ENCODE assay signal across 24 cellular contexts in the genomic region with DNA sequence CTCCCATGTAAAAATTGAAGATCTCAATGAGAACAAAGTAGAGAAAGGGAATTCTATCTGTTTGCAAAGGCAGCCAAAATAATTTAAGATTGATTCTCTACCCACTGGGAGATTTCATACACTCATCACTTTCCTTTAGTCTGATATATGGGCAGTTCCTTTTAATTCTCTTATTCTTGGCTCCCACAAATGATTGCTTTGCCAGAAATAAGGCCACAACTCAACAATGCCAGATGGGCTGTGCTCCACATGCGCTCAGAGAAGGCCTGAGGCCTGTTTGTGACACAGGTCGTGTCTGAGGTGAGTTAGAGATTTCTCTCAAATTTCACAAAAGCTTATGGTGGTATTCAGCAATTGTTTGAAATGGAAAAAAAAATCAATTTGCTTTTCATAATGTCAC.
"Had no signal": no experiment of that assay in that cellular context is flagged by ENCODE, and none has a peak within 500 bp of the region (broad histone marks: within the 10 kb centered on the region; RNA-seq: fewer than 3 reads in every experiment).

No MANE protein-coding gene starts in this region.

- H3K27ac Mint-ChIP-seq: activated CD4-positive, alpha-beta T cell treated with anti-CD3 and anti-CD28 coated beads for 36 hours; activated naive CD8-positive, alpha-beta T cell treated with anti-CD3 and anti-CD28 coated beads, Interleukin-2, amount 10 ng/mL, durations not matched to agents 7 days and 5 days; dendritic cell treated with granulocyte-macrophage colony-stimulating factor and Interleukin-4, amounts not matched to agents 40 ng/mL and 50 ng/mL, for 4 days; natural killer cell; stimulated activated effector memory CD8-positive, alpha-beta T cell treated with anti-CD3 and anti-CD28 coated beads, Interleukin-12 subunit alpha, Interleukin-12 subunit beta, amount 100 ng/mL, for 72 hours; T-cell; WTC11 had no signal

- ATAC-seq: activated CD4-positive, alpha-beta T cell treated with anti-CD3 and anti-CD28 coated beads for 36 hours; esophagus mucosa; left cardiac atrium; natural killer cell; right lobe of liver; stimulated activated effector memory CD8-positive, alpha-beta T cell treated with anti-CD3 and anti-CD28 coated beads, Interleukin-12 subunit alpha, Interleukin-12 subunit beta, amount 100 ng/mL, for 72 hours; T-cell; WTC11 had no signal

- H3K4me3 ChIP-seq: breast epithelium, hepatocyte, ovary, right lobe of liver, smooth muscle cell, stomach, upper lobe of left lung had no signal

- H3K9me3 ChIP-seq: breast epithelium, ovary, right lobe of liver, stomach, upper lobe of left lung had no signal

- DNase-seq: activated CD4-positive, alpha-beta T cell treated with anti-CD3 and anti-CD28 coated beads for 36 hours; activated CD4-positive, alpha-beta T cell treated with anti-CD3 and anti-CD28 coated beads, Interleukin-2, amount 50 U/mL, for 48 hours; activated naive CD4-positive, alpha-beta T cell; activated naive CD8-positive, alpha-beta T cell treated with anti-CD3 and anti-CD28 coated beads, Interleukin-2, amount 10 ng/mL, durations not matched to agents 7 days and 5 days; activated T-cell treated with anti-CD3 and anti-CD28 coated beads for 4 hours; amygdala; cerebellar nuclear complex; effector CD8-positive, alpha-beta T cell; foreskin fibroblast; left cardiac atrium; natural killer cell; ovary; right lobe of liver; stimulated activated CD4-positive, alpha-beta T cell treated with anti-CD3 and anti-CD28 coated beads, Interleukin-4, amount 100 ng/mL, for 24 hours; stomach; T-cell; upper lobe of left lung had no signal

- H3K27me3 ChIP-seq: breast epithelium, hepatocyte, ovary, right lobe of liver, stomach, upper lobe of left lung had no signal

- H3K4me1 ChIP-seq: breast epithelium, right lobe of liver, stomach, upper lobe of left lung had no signal

- H3K36me3 ChIP-seq: breast epithelium, ovary, right lobe of liver, stomach, upper lobe of left lung had no signal

- H3K4me1 Mint-ChIP-seq: activated CD4-positive, alpha-beta T cell treated with anti-CD3 and anti-CD28 coated beads for 36 hours; activated naive CD8-positive, alpha-beta T cell treated with anti-CD3 and anti-CD28 coated beads, Interleukin-2, amount 10 ng/mL, durations not matched to agents 7 days and 5 days; natural killer cell; stimulated activated effector memory CD8-positive, alpha-beta T cell treated with anti-CD3 and anti-CD28 coated beads, Interleukin-12 subunit alpha, Interleukin-12 subunit beta, amount 100 ng/mL, for 72 hours; T-cell had no signal

- H3K4me3 Mint-ChIP-seq: activated CD4-positive, alpha-beta T cell treated with anti-CD3 and anti-CD28 coated beads for 36 hours; activated naive CD8-positive, alpha-beta T cell treated with anti-CD3 and anti-CD28 coated beads, Interleukin-2, amount 10 ng/mL, durations not matched to agents 7 days and 5 days; dendritic cell treated with granulocyte-macrophage colony-stimulating factor and Interleukin-4, amounts not matched to agents 40 ng/mL and 50 ng/mL, for 4 days; natural killer cell; stimulated activated effector memory CD8-positive, alpha-beta T cell treated with anti-CD3 and anti-CD28 coated beads, Interleukin-12 subunit alpha, Interleukin-12 subunit beta, amount 100 ng/mL, for 72 hours; T-cell; WTC11 had no signal

- H3K27ac ChIP-seq: breast epithelium, hepatocyte, ovary, right lobe of liver, stomach, upper lobe of left lung had no signal

- H3K27me3 Mint-ChIP-seq: activated CD4-positive, alpha-beta T cell treated with anti-CD3 and anti-CD28 coated beads for 36 hours; activated naive CD8-positive, alpha-beta T cell treated with anti-CD3 and anti-CD28 coated beads, Interleukin-2, amount 10 ng/mL, durations not matched to agents 7 days and 5 days; dendritic cell treated with granulocyte-macrophage colony-stimulating factor and Interleukin-4, amounts not matched to agents 40 ng/mL and 50 ng/mL, for 4 days; T-cell had no signal

- H3K36me3 Mint-ChIP-seq: activated naive CD8-positive, alpha-beta T cell treated with anti-CD3 and anti-CD28 coated beads, Interleukin-2, amount 10 ng/mL, durations not matched to agents 7 days and 5 days; stimulated activated effector memory CD8-positive, alpha-beta T cell treated with anti-CD3 and anti-CD28 coated beads, Interleukin-12 subunit alpha, Interleukin-12 subunit beta, amount 100 ng/mL, for 72 hours; T-cell had no signal
